ENCODE assay signal across 8 cellular contexts in genomic region chr2:121648206-121648605, GRCh38. TPM values are rescaled to one million over a fixed set of nuclear protein-coding genes. Genes with fewer than 3 reads are reported as not detected.
DNase-seq lines count a peak whose midpoint lies in the region; ATAC-seq and TF ChIP-seq lines count a peak whose summit lies in the region.

No MANE protein-coding gene starts in this region.

- DNase-seq in activated CD4-positive, alpha-beta T cell treated with anti-CD3 and anti-CD28 coated beads, Interleukin-2, amount 10 ng/mL, durations not matched to agents 24 days and 14 days = no peak
- no peak for DNase-seq in activated CD4-positive, alpha-beta T cell treated with anti-CD3 and anti-CD28 coated beads, Interleukin-2, amount 50 U/mL, for 1 hour
- DNase-seq in NCI-H69 (lab: John Stamatoyannopoulos, UW) = peak; percentile 22
- no peak for DNase-seq in effector memory CD4-positive, alpha-beta T cell
- DNase-seq in neural crest cell (ENCODE audit: low read depth, low spot score) = no peak
- DNase-seq in NCI-H2081 (lab: John Stamatoyannopoulos, UW) = no peak

- no peak for ATAC-seq in GM18498 (IDR thresholded peaks at IDR 0.05; ENCODE audit: unreplicated experiment)
- ATAC-seq in GM21360 (IDR thresholded peaks at IDR 0.05; ENCODE audit: unreplicated experiment) = no peak

- no peaks in the 10 kb centered on the region for H3K9me3 ChIP-seq in effector memory CD4-positive, alpha-beta T cell (ENCODE audit: control insufficient read depth, low read length)

- H3K4me3 Mint-ChIP-seq in activated CD4-positive, alpha-beta T cell treated with anti-CD3 and anti-CD28 coated beads, Interleukin-2, amount 10 ng/mL, durations not matched to agents 24 days and 14 days = peak overlapping the region; percentile 91
- H3K4me3 Mint-ChIP-seq in neural crest cell = peak overlapping the region; percentile 96

- intact Hi-C loops in activated CD4-positive, alpha-beta T cell treated with anti-CD3 and anti-CD28 coated beads, Interleukin-2, amount 10 ng/mL, durations not matched to agents 24 days and 14 days (cut with micrococcal nuclease) = loop anchor here (2.0 kb wide), 2 partner anchors 71 to 245 kb away; no protein-coding TSS in a partner anchor

- no peak for TF ChIP-seq CTCF in neural crest cell (conservative IDR thresholded peaks at IDR 0.05)

- H3K27ac Mint-ChIP-seq in activated CD4-positive, alpha-beta T cell treated with anti-CD3 and anti-CD28 coated beads, Interleukin-2, amount 10 ng/mL, durations not matched to agents 24 days and 14 days = peak overlapping the region; percentile 100
- H3K27ac Mint-ChIP-seq in neural crest cell (ENCODE audit: unreplicated experiment) = peak overlapping the region; percentile 98

- no peaks in the 10 kb centered on the region for H3K36me3 ChIP-seq in effector memory CD4-positive, alpha-beta T cell (ENCODE audit: control insufficient read depth, insufficient read depth, low read length)

- H3K4me1 Mint-ChIP-seq in activated CD4-positive, alpha-beta T cell treated with anti-CD3 and anti-CD28 coated beads, Interleukin-2, amount 10 ng/mL, durations not matched to agents 24 days and 14 days = peaks cover 46% of the 10 kb centered on the region
- peaks cover 37% of the 10 kb centered on the region for H3K4me1 Mint-ChIP-seq in neural crest cell

- peak overlapping the region; percentile 80 for H3K4me3 ChIP-seq in effector memory CD4-positive, alpha-beta T cell (ENCODE audit: insufficient read depth, low read depth, low read length, poor library complexity, severe bottlenecking)

- no peaks in the 10 kb centered on the region for H3K9me3 Mint-ChIP-seq in activated CD4-positive, alpha-beta T cell treated with anti-CD3 and anti-CD28 coated beads, Interleukin-2, amount 10 ng/mL, durations not matched to agents 24 days and 14 days
- H3K9me3 Mint-ChIP-seq in neural crest cell = no peaks in the 10 kb centered on the region

- H3K36me3 Mint-ChIP-seq in activated CD4-positive, alpha-beta T cell treated with anti-CD3 and anti-CD28 coated beads, Interleukin-2, amount 10 ng/mL, durations not matched to agents 24 days and 14 days (ENCODE audit: low read depth) = peaks cover 24% of the 10 kb centered on the region
- H3K36me3 Mint-ChIP-seq in neural crest cell (ENCODE audit: low read depth) = no peaks in the 10 kb centered on the region

- no peaks in the 10 kb centered on the region for H3K27me3 ChIP-seq in effector memory CD4-positive, alpha-beta T cell (replicated peaks; ENCODE audit: control insufficient read depth, insufficient read depth, low read length, poor library complexity, severe bottlenecking)

- H3K27ac ChIP-seq in effector memory CD4-positive, alpha-beta T cell (ENCODE audit: insufficient read depth, low read length, poor library complexity, severe bottlenecking) = peak overlapping the region; percentile 93

- H3K4me1 ChIP-seq in effector memory CD4-positive, alpha-beta T cell (ENCODE audit: control insufficient read depth, insufficient read depth, low read length, poor library complexity, severe bottlenecking) = peaks cover 11% of the 10 kb centered on the region

- H3K27me3 Mint-ChIP-seq in activated CD4-positive, alpha-beta T cell treated with anti-CD3 and anti-CD28 coated beads, Interleukin-2, amount 10 ng/mL, durations not matched to agents 24 days and 14 days = no peaks in the 10 kb centered on the region
- no peaks in the 10 kb centered on the region for H3K27me3 Mint-ChIP-seq in neural crest cell (ENCODE audit: low read depth)

RNA-seq across cellular contexts. Expression of gene CLASP1, which starts 1.1 kb away (rescaled TPM):
- total RNA-seq in activated CD4-positive, alpha-beta T cell treated with anti-CD3 and anti-CD28 coated beads, Interleukin-2, amount 10 ng/mL, durations not matched to agents 24 days and 14 days = 69.3 and 78.5 TPM in 2 replicates
- total RNA-seq in neural crest cell = 85.7 and 95.8 TPM in 2 replicates
